ENCODE assay signal across 8 cellular contexts in the genomic region with DNA sequence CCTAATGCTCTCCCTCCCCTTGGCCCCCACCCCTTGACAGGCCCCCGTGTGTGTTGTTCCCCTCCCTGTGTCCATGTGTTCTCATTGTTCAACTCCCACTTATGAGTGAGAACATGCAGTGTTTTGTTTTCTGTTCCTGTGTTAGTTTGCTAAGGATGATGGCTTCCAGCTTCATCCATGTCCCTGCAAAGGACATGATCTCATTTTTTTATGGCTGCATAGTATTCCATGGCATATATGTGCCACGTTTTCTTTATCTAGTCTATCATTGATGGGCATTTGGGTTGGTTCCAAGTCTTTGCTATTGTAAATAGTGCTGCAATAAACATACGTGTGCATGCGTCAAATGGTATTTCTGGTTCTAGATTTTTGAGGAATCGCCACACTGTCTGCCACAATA. TPM values are rescaled to one million over a fixed set of nuclear protein-coding genes. Genes with fewer than 3 reads are reported as not detected.
DNase-seq lines count a peak whose midpoint lies in the region; ATAC-seq, FAIRE-seq and TF ChIP-seq lines count a peak whose summit lies in the region.
"Not testable (repeated sequence)": the region's sequence is repeated elsewhere in the genome, so short reads cannot be mapped to it uniquely, and the experiment has no call there.

No MANE protein-coding gene starts in this region.

- not testable (repeated sequence) for H3K27me3 ChIP-seq in PC-9 (ENCODE audit: insufficient read depth, low read depth); K562 (ENCODE audit: control insufficient read depth in 2 of 2, insufficient read depth in 2 of 2, low read length in 2 of 2); left lung

- not testable (repeated sequence) for BruUV-seq in PC-9 (replicated peaks; lab: Mats Ljungman, UMichigan); K562 (replicated peaks; lab: Mats Ljungman, UMichigan)

- CTCF ChIA-PET in PC-9 (lab: Charles Lee), result interaction anchor here (0.6 to 1.3 kb wide), 2 partner anchors 16 to 454 kb away, joined by 3 to 5 read pairs; no protein-coding TSS in a partner anchor
- CTCF ChIA-PET in activated CD8-positive, alpha-beta memory T cell treated with anti-CD3 and anti-CD28 coated beads, Interleukin-2, amount 10 ng/mL, durations not matched to agents 7 days and 5 days (lab: Charles Lee), result interaction anchor here (1.3 kb wide), 1 partner anchor 10 kb away, joined by 3 read pairs; no protein-coding TSS in a partner anchor
- CTCF ChIA-PET in K562 (lab: Yijun Ruan, JAX; ENCODE audit: low intra/inter-chr PET ratio), result not testable (repeated sequence)

- ATAC-seq in GM18868 (IDR thresholded peaks at IDR 0.05; ENCODE audit: unreplicated experiment) (peak; percentile 4), K562 (peak; percentile 11)
- ATAC-seq in activated CD8-positive, alpha-beta memory T cell treated with anti-CD3 and anti-CD28 coated beads, Interleukin-2, amount 10 ng/mL, durations not matched to agents 7 days and 5 days, result peak; percentile 5
- not testable (repeated sequence) for ATAC-seq in left lung

- not testable (repeated sequence) for FAIRE-seq in K562 (lab: Jason Lieb, UNC)

- WGBS in K562 (ENCODE audit: insufficient coverage, low coverage, missing lambda C conversion rate), result 75% methylated on average over 4 of the region's 5 CpGs

- H3K27ac ChIP-seq in PC-9; K562 (ENCODE audit: extremely low read depth, low read depth, low read length): not testable (repeated sequence)
- H3K27ac ChIP-seq in left lung, result peak overlapping the region in 1 of 2 donors; percentile 95

- POLR2A ChIA-PET in PC-9 (lab: Charles Lee; ENCODE audit: unreplicated experiment) (interaction anchor here (0.7 kb wide), 1 partner anchor 528 kb away, joined by 13 read pairs; no protein-coding TSS in a partner anchor), K562 (lab: Yijun Ruan, JAX) (interaction anchor here (1.1 to 1.2 kb wide), 2 partner anchors 23 to 89 kb away, joined by 3 to 6 read pairs; no protein-coding TSS in a partner anchor)

- H3K27ac Mint-ChIP-seq in HFFc6, progenitor cell of endocrine pancreas, type B pancreatic cell: not testable (repeated sequence)
- H3K27ac Mint-ChIP-seq in activated CD8-positive, alpha-beta memory T cell treated with anti-CD3 and anti-CD28 coated beads, Interleukin-2, amount 10 ng/mL, durations not matched to agents 7 days and 5 days, result peak overlapping the region; percentile 73

- H3K9me2 ChIP-seq in PC-9 (ENCODE audit: insufficient read depth), result not testable (repeated sequence)

- in situ Hi-C loops in K562 (cut with MboI), result not testable (repeated sequence)

- TF ChIP-seq POLR2A in K562 (conservative IDR thresholded peaks at IDR 0.05), result not testable (repeated sequence)

- H3K79me2 ChIP-seq in PC-9 (ENCODE audit: low read depth), result peaks cover 42% of the 10 kb centered on the region
- H3K79me2 ChIP-seq in K562 (ENCODE audit: control insufficient read depth, insufficient read depth, low read length), result peaks cover 38% of the 10 kb centered on the region

- H3K9ac ChIP-seq in K562 (ENCODE audit: insufficient read depth in 1 of 2, low read depth in 2 of 2, low read length in 2 of 2), result not testable (repeated sequence)

- H3K36me3 ChIP-seq in PC-9 (ENCODE audit: low read depth); K562 (ENCODE audit: control insufficient read depth, insufficient read depth, low read length); left lung: not testable (repeated sequence)

- peak overlapping the region; percentile 50 for H3K4me2 ChIP-seq in PC-9
- not testable (repeated sequence) for H3K4me2 ChIP-seq in K562 (ENCODE audit: insufficient read depth, low read length)

- H2AFZ ChIP-seq in PC-9; K562 (ENCODE audit: low read depth, low read length): not testable (repeated sequence)

- H3K36me3 Mint-ChIP-seq in HFFc6 (ENCODE audit: low read depth); activated CD8-positive, alpha-beta memory T cell treated with anti-CD3 and anti-CD28 coated beads, Interleukin-2, amount 10 ng/mL, durations not matched to agents 7 days and 5 days; progenitor cell of endocrine pancreas (ENCODE audit: insufficient read depth); type B pancreatic cell: not testable (repeated sequence)

- not testable (repeated sequence) for TF ChIP-seq CTCF in HFFc6 (IDR thresholded peaks at IDR 0.05); PC-9 (conservative IDR thresholded peaks at IDR 0.05); K562 (IDR thresholded peaks at IDR 0.05 in 2 of 3, conservative IDR thresholded peaks at IDR 0.05 in 1 of 3; ENCODE audit: insufficient read depth in 2 of 3, low read depth in 1 of 3, low read length in 3 of 3); left lung (IDR thresholded peaks at IDR 0.05); progenitor cell of endocrine pancreas (IDR thresholded peaks at IDR 0.05; ENCODE audit: unreplicated experiment); type B pancreatic cell (conservative IDR thresholded peaks at IDR 0.05)

- not testable (repeated sequence) for TF ChIP-seq RAD21 in K562 (CRISPR knock-in tag; conservative IDR thresholded peaks at IDR 0.05 in 1 of 2, IDR thresholded peaks at IDR 0.05 in 1 of 2)

- intact Hi-C loops in PC-9 (cut with micrococcal nuclease; ENCODE audit: unreplicated experiment) (loop anchor here (2.0 to 10.0 kb wide), 4 partner anchors 17 to 485 kb away; partner anchors contain the start of gene ZBTB33), K562 (cut with micrococcal nuclease) (loop anchor here (5.0 kb wide), 1 partner anchor 102 kb away; no protein-coding TSS in a partner anchor)
- intact Hi-C loops in left lung (cut with DNase I), result not testable (repeated sequence)

- not testable (repeated sequence) for H3K9me3 ChIP-seq in PC-9 (ENCODE audit: insufficient read depth, low read depth); K562 (replicated peaks; ENCODE audit: control insufficient read depth, insufficient read depth, low read depth, low read length); left lung

- H3K4me3 Mint-ChIP-seq in HFFc6 (peak overlapping the region; percentile 62; the same call in 1 of the 2 replicates), progenitor cell of endocrine pancreas (ENCODE audit: low read depth) (peak overlapping the region; percentile 48), type B pancreatic cell (peak overlapping the region; percentile 60)
- peak overlapping the region; percentile 65 for H3K4me3 Mint-ChIP-seq in activated CD8-positive, alpha-beta memory T cell treated with anti-CD3 and anti-CD28 coated beads, Interleukin-2, amount 10 ng/mL, durations not matched to agents 7 days and 5 days

- H4K20me1 ChIP-seq in PC-9 (ENCODE audit: insufficient read depth); K562 (replicated peaks; ENCODE audit: control insufficient read depth, insufficient read depth, low read length): not testable (repeated sequence)

- H3K27me3 Mint-ChIP-seq in HFFc6 (ENCODE audit: insufficient read depth); activated CD8-positive, alpha-beta memory T cell treated with anti-CD3 and anti-CD28 coated beads, Interleukin-2, amount 10 ng/mL, durations not matched to agents 7 days and 5 days; progenitor cell of endocrine pancreas; type B pancreatic cell: not testable (repeated sequence)

- not testable (repeated sequence) for H3F3A ChIP-seq in PC-9 (ENCODE audit: insufficient read depth, low read depth)

- not testable (repeated sequence) for H3K9me1 ChIP-seq in K562 (ENCODE audit: control insufficient read depth, insufficient read depth, low read length)

- not testable (repeated sequence) for TF ChIP-seq EP300 in K562 (IDR thresholded peaks at IDR 0.05; ENCODE audit: low read length)

- H3K4me1 ChIP-seq in PC-9 (replicated peaks; ENCODE audit: insufficient read depth) (peaks cover 14% of the 10 kb centered on the region), left lung (peaks cover 0 to 24% of the 10 kb centered on the region in 2 donors)
- H3K4me1 ChIP-seq in K562 (replicated peaks in 1 of 2; ENCODE audit: control insufficient read depth in 2 of 2, insufficient read depth in 2 of 2, low read length in 2 of 2), result not testable (repeated sequence)

- H3K4me1 Mint-ChIP-seq in HFFc6 (ENCODE audit: low read depth); progenitor cell of endocrine pancreas (ENCODE audit: low read depth); type B pancreatic cell (ENCODE audit: unreplicated experiment): not testable (repeated sequence)
- H3K4me1 Mint-ChIP-seq in activated CD8-positive, alpha-beta memory T cell treated with anti-CD3 and anti-CD28 coated beads, Interleukin-2, amount 10 ng/mL, durations not matched to agents 7 days and 5 days, result peaks cover 20% of the 10 kb centered on the region

- not testable (repeated sequence) for H3K9me3 Mint-ChIP-seq in HFFc6; activated CD8-positive, alpha-beta memory T cell treated with anti-CD3 and anti-CD28 coated beads, Interleukin-2, amount 10 ng/mL, durations not matched to agents 7 days and 5 days (ENCODE audit: low read depth); type B pancreatic cell
- H3K9me3 Mint-ChIP-seq in progenitor cell of endocrine pancreas (ENCODE audit: low read depth), result peaks cover 11% of the 10 kb centered on the region

- H3K4me3 ChIP-seq in PC-9, K562: not testable (repeated sequence)
- H3K4me3 ChIP-seq in left lung, result peak overlapping the region; percentile 40 to 56

- not testable (repeated sequence) for DNase-seq in HFFc6; PC-9; activated CD8-positive, alpha-beta memory T cell treated with anti-CD3 and anti-CD28 coated beads, Interleukin-2, amount 10 ng/mL, durations not matched to agents 7 days and 5 days; K562 (ENCODE audit: extremely low read depth in 1 of 4, low spot score in 3 of 4); left lung; progenitor cell of endocrine pancreas (ENCODE audit: low spot score, unreplicated experiment); type B pancreatic cell (ENCODE audit: extremely low spot score, unreplicated experiment)

RNA-seq across cellular contexts. Expression of gene LAMP2, which starts 0.6 kb away (rescaled TPM):
- total RNA-seq in HFFc6 (2021; fragmentation: NEBNext Ultra II Directional; extraction: Animal tissue kit (Norgen Biotek cat#: 25700)), result 100 to 1,000 TPM in 5 of 6 experiments, 10 to 100 TPM in 1; 95.6 to 124 (median 114) TPM
- 92.4 and 123 TPM in 2 replicates for total RNA-seq in PC-9 (2021)
- 10 to 100 TPM; 41.2 to 44.7 TPM for total RNA-seq in activated CD8-positive, alpha-beta memory T cell treated with anti-CD3 and anti-CD28 coated beads, Interleukin-2, amount 10 ng/mL, durations not matched to agents 7 days and 5 days
- total RNA-seq in K562 (2011; cell fraction: chromatin; rRNA removed; ENCODE audit: low replicate concordance), result 39.3 and 50.9 TPM in 2 replicates
- 47.0 and 51.5 TPM in 2 replicates for total RNA-seq in K562 (2011; cell fraction: nucleolus; rRNA removed)
- total RNA-seq in K562 (2011; cell fraction: nucleoplasm; rRNA removed), result 60.1 and 67.6 TPM in 2 replicates
- 22.3 and 24.2 TPM in 2 replicates for total RNA-seq in K562 (2014; rRNA removed)
- 52.7 and 61.3 TPM in 2 replicates for total RNA-seq in K562 (2014; rRNA removed; fragmentation: Illumina TruSeq; extraction: Trizol)
- 75.2 and 77.7 TPM in 2 replicates for total RNA-seq in K562 (2015; rRNA removed; fragmentation: Illumina TruSeq; extraction: Trizol)
- 41.8 and 43.3 TPM in 2 replicates for total RNA-seq in K562 (2021)
- 50.6 and 53.8 TPM in 2 replicates for polyA plus RNA-seq in K562 (2011; rRNA removed)
- 24.0 and 37.4 TPM in 2 replicates for polyA plus RNA-seq in K562 (2011; cell fraction: cytosol; rRNA removed)
- polyA plus RNA-seq in K562 (2011; cell fraction: nucleus; rRNA removed), result 8.8 and 16.2 TPM in 2 replicates
- polyA plus RNA-seq in K562 (2012), result 58.2 and 104 TPM in 2 replicates
- polyA plus RNA-seq in K562 (2014; fragmentation: Illumina TruSeq; extraction: Trizol), result 61.0 and 62.1 TPM in 2 replicates
- 10 to 100 TPM; 47.7 to 48.6 TPM for polyA plus RNA-seq in K562 (2014; fragmentation: Nextera tagmentation; extraction: Ambion mirVana)
- 30.7 and 32.9 TPM in 2 replicates for polyA plus RNA-seq in K562 (2014; rRNA removed)
- polyA minus RNA-seq in K562 (2011; rRNA and poly(A)+ RNA removed), result 63.3 and 88.6 TPM in 2 replicates
- polyA minus RNA-seq in K562 (2011; cell fraction: cytosol; rRNA and poly(A)+ RNA removed), result 38.4 and 55.7 TPM in 2 replicates
- polyA minus RNA-seq in K562 (2011; cell fraction: nucleus; rRNA and poly(A)+ RNA removed), result 7.7 and 20.4 TPM in 2 replicates
- total RNA-seq in left lung, result 100 to 1,000 TPM; 159 to 160 TPM
- total RNA-seq in progenitor cell of endocrine pancreas, result 64.5 and 71.9 TPM in 2 replicates
- 82.9 and 120 TPM in 2 replicates for total RNA-seq in type B pancreatic cell (ENCODE audit: low replicate concordance)
